Comparison of ENCODE assay signal across 19 cellular contexts in the genomic region with DNA sequence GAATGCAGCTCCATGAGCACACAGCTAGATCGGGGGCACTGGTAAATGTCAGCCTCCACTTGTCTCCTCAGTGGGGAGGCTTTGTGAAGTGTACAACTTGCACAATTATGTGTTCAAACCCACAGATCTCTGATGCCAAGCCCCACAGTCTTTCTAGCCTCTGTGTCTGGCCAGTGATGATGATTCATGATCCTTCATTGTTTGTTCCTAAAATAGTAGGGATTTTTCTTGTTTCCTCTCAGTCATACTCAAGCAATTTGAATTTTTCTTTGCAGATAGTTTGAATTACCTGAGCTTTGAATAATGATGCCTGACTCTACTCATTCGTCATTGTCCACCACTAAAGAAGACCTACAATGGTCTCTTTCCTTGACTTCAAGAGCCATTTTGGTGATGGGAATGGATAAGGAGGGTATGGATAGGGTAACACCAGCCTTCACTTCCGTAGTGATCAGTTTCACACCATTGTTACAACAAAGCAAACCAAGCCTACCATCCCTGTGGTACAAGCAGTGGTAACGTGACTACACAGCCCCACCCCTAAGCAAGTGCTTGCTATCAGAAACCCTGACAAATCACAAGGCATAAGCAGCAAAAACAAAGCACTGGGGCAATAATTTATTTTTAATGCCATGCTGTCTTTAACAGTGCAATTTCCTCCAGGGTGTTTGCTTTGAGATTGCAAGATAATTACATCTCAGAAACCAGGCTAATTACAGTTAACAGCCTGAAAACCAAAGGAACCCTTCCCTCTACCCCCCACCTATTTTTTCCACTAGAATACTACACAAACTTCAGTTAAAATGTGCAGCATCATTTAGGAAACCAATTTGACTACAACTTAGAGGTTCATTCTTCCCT.
DNase-seq lines count a peak whose midpoint lies in the region; ATAC-seq and FAIRE-seq lines count a peak whose summit lies in the region.
"Had no signal": no experiment of that assay in that cellular context is flagged by ENCODE, and none has a peak within 500 bp of the region (broad histone marks: within the 10 kb centered on the region; RNA-seq: fewer than 3 reads in every experiment).

No MANE protein-coding gene starts in this region.

- no peaks in the 10 kb centered on the region for H3K36me3 Mint-ChIP-seq in activated naive CD4-positive, alpha-beta T cell treated with anti-CD3 and anti-CD28 coated beads, Interleukin-2, amount 50 U/mL, for 72 hours

- DNase-seq in HCEC 1CT: peak; percentile 47
- DNase-seq in NCI-H1436 (lab: John Stamatoyannopoulos, UW): peak; percentile 69
- DNase-seq in RCC 7860 (ENCODE audit: low spot score): peak; percentile 37
- peak; percentile 59 for DNase-seq in left kidney (ENCODE audit: low read depth, low spot score)
- no peak for DNase-seq in NCI-H526 (lab: John Stamatoyannopoulos, UW)
- no peak for DNase-seq in activated naive CD4-positive, alpha-beta T cell treated with anti-CD3 and anti-CD28 coated beads, Interleukin-2, amount 50 U/mL, for 72 hours (ENCODE audit: low spot score in 2 of 2)
- DNase-seq: activated CD4-positive, alpha-beta T cell treated with anti-CD3 and anti-CD28 coated beads for 48 hours; activated CD8-positive, alpha-beta memory T cell treated with anti-CD3 and anti-CD28 coated beads, Interleukin-2, amount 50 U/mL, for 4 hours; activated naive CD4-positive, alpha-beta T cell treated with Interleukin-2 at 50 U/mL for 16 hours; GF-D8; NCI-H2029 treated with DMSO at 0.1 percent for 48 hours; NCI-H526 treated with DMSO at 0.1 percent for 48 hours; spleen had no signal

- no peak overlapping the region for H3K27ac Mint-ChIP-seq in activated naive CD4-positive, alpha-beta T cell treated with anti-CD3 and anti-CD28 coated beads, Interleukin-2, amount 50 U/mL, for 72 hours

- ATAC-seq in GM18511 (IDR thresholded peaks at IDR 0.05; ENCODE audit: unreplicated experiment): no peak
- ATAC-seq in activated naive CD4-positive, alpha-beta T cell treated with anti-CD3 and anti-CD28 coated beads, Interleukin-2, amount 50 U/mL, for 72 hours: no peak
- ATAC-seq: gastroesophageal sphincter, left lobe of liver had no signal

- H3K9me3 Mint-ChIP-seq in activated naive CD4-positive, alpha-beta T cell treated with anti-CD3 and anti-CD28 coated beads, Interleukin-2, amount 50 U/mL, for 72 hours: peaks cover 4 to 10% of the 10 kb centered on the region in 2 donors

- FAIRE-seq in RCC 7860 (lab: Jason Lieb, UNC): no peak
- FAIRE-seq: D721Med, GM12891, TTC549 had no signal

Comparison
In these comparisons a context has a peak if more than half of its experiments do, and no peak if none do; other contexts are left out.
1. DNase-seq: peak in HCEC 1CT (single experiment), NCI-H1436 (single experiment), RCC 7860 (single experiment) and left kidney (single experiment); none in NCI-H526 (0 of 2) and activated naive CD4-positive, alpha-beta T cell treated with anti-CD3 and anti-CD28 coated beads, Interleukin-2, amount 50 U/mL, for 72 hours (0 of 2).